In genomic region chr15:85854345-85855097, GRCh38 we compare ENCODE assay signal across 8 cellular contexts. TPM values are rescaled to one million over a fixed set of nuclear protein-coding genes. Genes with fewer than 3 reads are reported as not detected.
DNase-seq lines count a peak whose midpoint lies in the region; ATAC-seq, FAIRE-seq and TF ChIP-seq lines count a peak whose summit lies in the region.

No MANE protein-coding gene starts in this region.

- ATAC-seq in GM21423 (IDR thresholded peaks at IDR 0.05; ENCODE audit: unreplicated experiment) = peak; percentile 61
- ATAC-seq in GM21737 (IDR thresholded peaks at IDR 0.05; ENCODE audit: unreplicated experiment) = no peak

- DNase-seq in EL = peak; percentile 57
- DNase-seq in M059J (ENCODE audit: low read depth) = peak; percentile 61
- peak; percentile 39 for DNase-seq in T follicular helper cell (ENCODE audit: low read depth)
- DNase-seq in bronchial epithelial cell (ENCODE audit: low read depth) = peak; percentile 61
- DNase-seq in iris pigment epithelial cell (ENCODE audit: low read depth) = peak; percentile 63
- peak; percentile 24 to 50 for DNase-seq in stimulated activated CD4-positive, alpha-beta T cell treated with anti-CD3 and anti-CD28 coated beads, Interleukin-2, amount 100 ng/mL, for 24 hours

- no peak for FAIRE-seq in bronchial epithelial cell (lab: Jason Lieb, UNC)

- no peak overlapping the region for H3K4me3 ChIP-seq in bronchial epithelial cell (ENCODE audit: low read depth, low read length)

- peak; percentile 82 for TF ChIP-seq CTCF in bronchial epithelial cell (IDR thresholded peaks at IDR 0.05; ENCODE audit: insufficient read depth, low read length, severe bottlenecking)

- peaks cover 2% of the 10 kb centered on the region for H3K27me3 ChIP-seq in bronchial epithelial cell (ENCODE audit: control insufficient read depth, insufficient read depth, low read length)

- H3K36me3 ChIP-seq in bronchial epithelial cell (ENCODE audit: control insufficient read depth, insufficient read depth, low read length) = no peaks in the 10 kb centered on the region

RNA-seq across cellular contexts. Expression of gene KLHL25, which starts 59.8 kb away (rescaled TPM):
- 4.1 and 5.3 TPM in 2 replicates for total RNA-seq in M059J (2014; rRNA removed; shearing (Covaris generic))
- total RNA-seq in bronchial epithelial cell = 4.7 and 5.6 TPM in 2 replicates
